In the genomic region with DNA sequence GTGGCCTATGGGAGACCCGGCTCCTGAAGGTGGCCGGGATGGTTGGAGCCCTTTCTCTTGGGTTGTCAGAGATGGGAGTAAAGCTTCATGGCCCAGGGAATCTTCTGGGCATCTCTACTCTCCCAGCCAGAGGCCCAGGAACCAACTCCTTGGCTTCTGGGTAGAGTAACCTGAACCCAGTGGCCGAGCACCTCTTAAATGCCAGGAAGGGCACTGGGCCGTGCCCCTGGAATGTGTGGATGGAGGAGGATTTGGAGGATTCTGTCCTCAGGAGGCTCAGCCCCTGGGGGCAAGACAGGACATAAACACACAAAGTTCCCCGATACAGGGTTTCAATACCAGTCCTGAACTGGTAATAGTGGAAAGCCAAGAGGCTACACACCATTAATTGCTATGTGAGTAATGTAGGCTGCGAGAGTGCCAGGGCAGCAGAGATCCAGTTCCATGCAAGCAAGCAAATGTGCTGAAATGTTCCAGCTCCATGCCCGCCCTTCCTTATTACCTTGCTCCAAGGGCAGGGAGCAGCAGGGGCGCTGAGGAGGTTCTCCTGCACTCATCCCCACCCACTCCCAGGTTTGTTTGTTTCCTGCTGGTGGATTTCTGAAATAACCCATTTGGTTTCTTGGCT, we compare ENCODE assay signal across 9 cellular contexts. TPM values are rescaled to one million over a fixed set of nuclear protein-coding genes. Genes with fewer than 3 reads are reported as not detected.
DNase-seq lines count a peak whose midpoint lies in the region; ATAC-seq and TF ChIP-seq lines count a peak whose summit lies in the region.
"Had no signal": no experiment of that assay in that cellular context is flagged by ENCODE, and none has a peak within 500 bp of the region (broad histone marks: within the 10 kb centered on the region; RNA-seq: fewer than 3 reads in every experiment).

No MANE protein-coding gene starts in this region.

- TF ChIP-seq CTCF in CD4-positive, alpha-beta T cell (IDR thresholded peaks at IDR 0.05) = no peak
- no peak; the same call in 1 of the 2 replicates for TF ChIP-seq CTCF in MM.1S (IDR thresholded peaks at IDR 0.05; ENCODE audit: low read length)
- TF ChIP-seq CTCF in neural crest cell (conservative IDR thresholded peaks at IDR 0.05) = no peak

- H3K9me3 Mint-ChIP-seq in CD4-positive, alpha-beta T cell = no peaks in the 10 kb centered on the region
- no peaks in the 10 kb centered on the region for H3K9me3 Mint-ChIP-seq in effector memory CD8-positive, alpha-beta T cell
- H3K9me3 Mint-ChIP-seq in neural crest cell = no peaks in the 10 kb centered on the region

- H3K9me2 ChIP-seq in MM.1S (replicated peaks; ENCODE audit: insufficient read depth, low read length) = no peaks in the 10 kb centered on the region

- H2AFZ ChIP-seq in MM.1S (ENCODE audit: low read length) = no peak overlapping the region

- DNase-seq in CD4-positive, alpha-beta T cell = no peak
- DNase-seq in MM.1S (peak; percentile 35), neural crest cell (ENCODE audit: low read depth, low spot score) (no peak), NCI-H69 (lab: John Stamatoyannopoulos, UW) (no peak), NCI-H1436 (lab: John Stamatoyannopoulos, UW) (no peak), DMS114 treated with DMSO at 0.1 percent for 48 hours (lab: John Stamatoyannopoulos, UW; ENCODE audit: unreplicated experiment) (no peak)
- DNase-seq in effector memory CD8-positive, alpha-beta T cell = no peak
- DNase-seq: NCI-H524 treated with DMSO at 0.1 percent for 48 hours had no signal

- peaks cover 63% of the 10 kb centered on the region for H3K4me1 Mint-ChIP-seq in CD4-positive, alpha-beta T cell (ENCODE audit: low read depth)
- peaks cover 20 to 40% of the 10 kb centered on the region in 2 donors for H3K4me1 Mint-ChIP-seq in effector memory CD8-positive, alpha-beta T cell (ENCODE audit: low read depth in 2 of 2)
- peaks cover 27% of the 10 kb centered on the region for H3K4me1 Mint-ChIP-seq in neural crest cell

- peak overlapping the region; percentile 94 for H3K4me2 ChIP-seq in MM.1S (ENCODE audit: low read depth, low read length)

- intact Hi-C loops in CD4-positive, alpha-beta T cell (cut with DNase I, micrococcal nuclease) = loop anchor here in 1 of 2 experiments (2.0 to 5.0 kb wide), 3 partner anchors 75 to 338 kb away; a partner anchor contains a TSS

- peaks cover 34% of the 10 kb centered on the region for H3K4me1 ChIP-seq in MM.1S (ENCODE audit: low read length)

- peak overlapping the region; percentile 98 for H3K4me3 ChIP-seq in MM.1S (ENCODE audit: low read length)

- peak overlapping the region; percentile 50 for H3K27ac Mint-ChIP-seq in CD4-positive, alpha-beta T cell
- peak overlapping the region in 1 of 2 donors; percentile 75 for H3K27ac Mint-ChIP-seq in effector memory CD8-positive, alpha-beta T cell
- no peak overlapping the region for H3K27ac Mint-ChIP-seq in neural crest cell (ENCODE audit: unreplicated experiment)

- peaks cover 48% of the 10 kb centered on the region for H3F3A ChIP-seq in MM.1S (ENCODE audit: insufficient read depth, low read length)

- H3K36me3 ChIP-seq in MM.1S (replicated peaks; ENCODE audit: insufficient read depth, low read length) = no peaks in the 10 kb centered on the region

- POLR2A ChIA-PET in CD4-positive, alpha-beta T cell (lab: Charles Lee) = no interaction called here

- peak overlapping the region; percentile 98 for H3K9ac ChIP-seq in MM.1S (ENCODE audit: low read length)

- no peak overlapping the region for H3K27ac ChIP-seq in CD4-positive, alpha-beta T cell (ENCODE audit: low read depth, low read length)
- peak overlapping the region; percentile 94 for H3K27ac ChIP-seq in MM.1S (ENCODE audit: low read length)

- no peaks in the 10 kb centered on the region for H3K36me3 Mint-ChIP-seq in CD4-positive, alpha-beta T cell (ENCODE audit: low read depth)
- peaks cover 15% of the 10 kb centered on the region for H3K36me3 Mint-ChIP-seq in effector memory CD8-positive, alpha-beta T cell (ENCODE audit: insufficient read depth)
- H3K36me3 Mint-ChIP-seq in neural crest cell (ENCODE audit: low read depth) = no peaks in the 10 kb centered on the region

- peaks cover 60% of the 10 kb centered on the region for H3K79me2 ChIP-seq in MM.1S (ENCODE audit: low read length)

- peak overlapping the region; percentile 84 for H3K4me3 Mint-ChIP-seq in CD4-positive, alpha-beta T cell
- H3K4me3 Mint-ChIP-seq in effector memory CD8-positive, alpha-beta T cell = peak overlapping the region; percentile 57 to 66
- peak overlapping the region; percentile 88 for H3K4me3 Mint-ChIP-seq in neural crest cell

- CTCF ChIA-PET in CD4-positive, alpha-beta T cell (lab: Charles Lee) = no interaction called here

- ATAC-seq in CD4-positive, alpha-beta T cell (ENCODE audit: poor library complexity) = no peak
- no peak for ATAC-seq in effector memory CD8-positive, alpha-beta T cell (replicated peaks)
- ATAC-seq in GM19351 (IDR thresholded peaks at IDR 0.05; ENCODE audit: unreplicated experiment) = no peak

- H4K20me1 ChIP-seq in MM.1S (ENCODE audit: insufficient read depth, low read length) = no peaks in the 10 kb centered on the region

- H3K9me3 ChIP-seq in CD4-positive, alpha-beta T cell (ENCODE audit: control insufficient read depth, low read length) = no peaks in the 10 kb centered on the region
- H3K9me3 ChIP-seq in MM.1S (replicated peaks; ENCODE audit: insufficient read depth, low read length) = no peaks in the 10 kb centered on the region

- no peaks in the 10 kb centered on the region for H3K27me3 ChIP-seq in CD4-positive, alpha-beta T cell (ENCODE audit: control insufficient read depth, insufficient read depth, low read length)
- H3K27me3 ChIP-seq in MM.1S (replicated peaks; ENCODE audit: insufficient read depth, low read length) = no peaks in the 10 kb centered on the region

- no peaks in the 10 kb centered on the region for H3K27me3 Mint-ChIP-seq in CD4-positive, alpha-beta T cell
- H3K27me3 Mint-ChIP-seq in effector memory CD8-positive, alpha-beta T cell = peaks cover 15 to 39% of the 10 kb centered on the region in 2 donors
- peaks cover 19% of the 10 kb centered on the region for H3K27me3 Mint-ChIP-seq in neural crest cell (ENCODE audit: low read depth)

RNA-seq across cellular contexts. Expression of a gene that starts 1.2 kb away (rescaled TPM):
- under 1 TPM; 0.36 to 0.44 TPM for total RNA-seq in CD4-positive, alpha-beta T cell
- total RNA-seq in neural crest cell = 14.1 and 14.3 TPM in 2 replicates

RNA-seq across cellular contexts. Expression of a gene that starts 38.3 kb away (rescaled TPM):
- total RNA-seq in CD4-positive, alpha-beta T cell = not detected
- not detected in 2 replicates for total RNA-seq in neural crest cell

Comparison
In these comparisons a context has a peak if more than half of its experiments do, and no peak if none do; other contexts are left out.
1. RNA of a gene that starts 1.2 kb away (total RNA-seq): 14.1 to 14.3 TPM in neural crest cell; 0.36 to 0.44 TPM in CD4-positive, alpha-beta T cell; every median in the first group is over 10 times any median in the second.
2. Peak in every context shown above with its lines, with median percentiles within 50 percentile points of each other: H3K4me3 Mint-ChIP-seq.